ENCODE assay signal across 18 cellular contexts in the genomic region with DNA sequence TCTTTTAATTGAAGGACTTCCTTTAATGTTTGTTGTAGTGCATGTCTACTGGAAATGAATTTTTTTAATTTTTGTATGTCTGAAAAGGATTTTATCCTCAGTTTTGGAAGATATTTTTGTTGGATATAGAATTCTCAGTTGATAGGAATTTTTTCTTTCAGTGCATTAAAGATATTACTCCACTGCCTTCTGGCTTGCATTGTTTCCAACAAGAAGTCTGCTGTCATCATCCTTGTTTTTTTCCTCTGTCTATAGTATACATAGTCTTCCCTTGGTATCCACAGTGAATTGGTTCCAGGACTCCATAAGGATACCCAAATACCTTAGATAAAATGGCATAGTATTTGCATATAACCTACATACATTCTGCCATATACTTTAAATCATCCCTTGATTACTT. TPM values are rescaled to one million over a fixed set of nuclear protein-coding genes. Genes with fewer than 3 reads are reported as not detected.
DNase-seq lines count a peak whose midpoint lies in the region; ATAC-seq, FAIRE-seq and TF ChIP-seq lines count a peak whose summit lies in the region.
"Had no signal": no experiment of that assay in that cellular context is flagged by ENCODE, and none has a peak within 500 bp of the region (broad histone marks: within the 10 kb centered on the region; RNA-seq: fewer than 3 reads in every experiment).

No MANE protein-coding gene starts in this region.

- CTCF ChIA-PET in HEK293 (lab: Yijun Ruan, JAX) = no interaction called here

- peaks cover 6% of the 10 kb centered on the region for H3K4me1 Mint-ChIP-seq in HFFc6 (ENCODE audit: low read depth)
- H3K4me1 Mint-ChIP-seq: B cell had no signal

- no peaks in the 10 kb centered on the region for H3K4me1 ChIP-seq in HEK293 (ENCODE audit: control insufficient read depth, insufficient read depth, low read length)
- H3K4me1 ChIP-seq: HAP-1 had no signal

- H3K27ac ChIP-seq in HEK293 (ENCODE audit: extremely low read depth, low read depth, low read length) = no peak overlapping the region
- H3K27ac ChIP-seq: BLaER1 treated with 17β-estradiol and CSF1 and Interleukin-3, amounts not matched to agents 10 nM and 100 nM; GM23248 had no signal

- ATAC-seq in GM18505 (IDR thresholded peaks at IDR 0.05; ENCODE audit: unreplicated experiment) = no peak
- ATAC-seq: CD8-positive, alpha-beta T cell had no signal

- DNase-seq in DMS53 (lab: John Stamatoyannopoulos, UW) (peak; percentile 37), DMS53 treated with DMSO at 0.1 percent for 48 hours (lab: John Stamatoyannopoulos, UW; ENCODE audit: unreplicated experiment) (no peak), D721Med (ENCODE audit: insufficient read length, low spot score) (no peak), OCI-M1 (lab: John Stamatoyannopoulos, UW) (peak; percentile 16), GM10266 (ENCODE audit: extremely low spot score) (no peak), HFFc6 (no peak)
- DNase-seq: 8988T; Calu3; CD8-positive, alpha-beta T cell; DMS 273 treated with DMSO at 0.1 percent for 48 hours; DND-41; EL; GM23248 had no signal

- POLR2A ChIA-PET in HEK293 (lab: Yijun Ruan, JAX) = no interaction called here

- no peak overlapping the region for H3K4me3 ChIP-seq in HEK293 (ENCODE audit: low read depth, low read length)
- H3K4me3 ChIP-seq: BLaER1 treated with 17β-estradiol and CSF1 and Interleukin-3, amounts not matched to agents 10 nM and 100 nM; GM23248; HAP-1 had no signal

- TF ChIP-seq CTCF in D721Med (IDR thresholded peaks at IDR 0.05; ENCODE audit: insufficient read depth, missing control alignments) = no peak
- TF ChIP-seq CTCF in HEK293 (tag by site-specific recombination; IDR thresholded peaks at IDR 0.05) = no peak
- TF ChIP-seq CTCF in GM10266 (IDR thresholded peaks at IDR 0.05; ENCODE audit: control insufficient read depth, insufficient read depth, low read depth, missing control alignments) = no peak
- TF ChIP-seq CTCF in HFFc6 (IDR thresholded peaks at IDR 0.05) = no peak

- peak; percentile 29 for FAIRE-seq in D721Med (lab: Jason Lieb, UNC)

- TF ChIP-seq POLR2A in GM18505 (IDR thresholded peaks at IDR 0.05; ENCODE audit: borderline replicate concordance, extremely low read depth, insufficient read depth, insufficient read length) = no peak

- H3K4me3 Mint-ChIP-seq in HFFc6 = no peak overlapping the region
- H3K4me3 Mint-ChIP-seq: B cell; CD8-positive, alpha-beta T cell had no signal

- H3K9me3 ChIP-seq in HEK293 (ENCODE audit: control insufficient read depth, insufficient read depth, low read depth, low read length) = no peaks in the 10 kb centered on the region
- H3K9me3 ChIP-seq: HAP-1 had no signal

- no peak overlapping the region for H3K27ac Mint-ChIP-seq in HFFc6
- H3K27ac Mint-ChIP-seq: B cell; CD8-positive, alpha-beta T cell had no signal

- peaks cover 16% of the 10 kb centered on the region for H3K9me3 Mint-ChIP-seq in HFFc6

- peaks cover 20% of the 10 kb centered on the region for H3K36me3 Mint-ChIP-seq in HFFc6 (ENCODE audit: low read depth)

- H3K36me3 ChIP-seq in HEK293 (ENCODE audit: control insufficient read depth in 2 of 2, insufficient read depth in 1 of 2, low read length in 2 of 2) = no peaks in the 10 kb centered on the region
- H3K36me3 ChIP-seq: HAP-1 had no signal

- H3K27me3 Mint-ChIP-seq in HFFc6 (ENCODE audit: insufficient read depth) = no peaks in the 10 kb centered on the region; the same call in 1 of the 2 replicates

TF ChIP-seq in HEK293, 187 proteins besides CTCF, POLR2A, EP300 and RAD21 (continues in another document):
- no peak for TF ChIP-seq ZNF433 (tag by site-specific recombination; IDR thresholded peaks at IDR 0.05; ENCODE audit: low read depth)
- TF ChIP-seq ZNF548 (tag by site-specific recombination; IDR thresholded peaks at IDR 0.05) = no peak
- no peak for TF ChIP-seq ZNF366 (tag by site-specific recombination; conservative IDR thresholded peaks at IDR 0.05)
- TF ChIP-seq, protein P1, sequence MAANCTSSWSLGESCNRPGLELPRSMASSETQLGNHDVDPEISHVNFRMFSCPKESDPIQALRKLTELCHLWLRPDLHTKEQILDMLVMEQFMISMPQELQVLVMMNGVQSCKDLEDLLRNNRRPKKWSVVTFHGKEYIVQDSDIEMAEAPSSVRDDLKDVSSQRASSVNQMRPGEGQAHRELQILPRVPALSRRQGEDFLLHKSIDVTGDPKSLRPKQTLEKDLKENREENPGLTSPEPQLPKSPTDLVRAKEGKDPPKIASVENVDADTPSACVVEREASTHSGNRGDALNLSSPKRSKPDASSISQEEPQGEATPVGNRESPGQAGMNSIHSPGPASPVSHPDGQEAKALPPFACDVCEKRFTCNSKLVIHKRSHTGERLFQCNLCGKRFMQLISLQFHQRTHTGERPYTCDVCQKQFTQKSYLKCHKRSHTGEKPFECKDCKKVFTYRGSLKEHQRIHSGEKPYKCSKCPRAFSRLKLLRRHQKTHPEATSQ (tag by site-specific recombination; IDR thresholded peaks at IDR 0.05) = no peak
- no peak for TF ChIP-seq ZNF664 (tag by site-specific recombination; IDR thresholded peaks at IDR 0.05)
- TF ChIP-seq, protein P2, sequence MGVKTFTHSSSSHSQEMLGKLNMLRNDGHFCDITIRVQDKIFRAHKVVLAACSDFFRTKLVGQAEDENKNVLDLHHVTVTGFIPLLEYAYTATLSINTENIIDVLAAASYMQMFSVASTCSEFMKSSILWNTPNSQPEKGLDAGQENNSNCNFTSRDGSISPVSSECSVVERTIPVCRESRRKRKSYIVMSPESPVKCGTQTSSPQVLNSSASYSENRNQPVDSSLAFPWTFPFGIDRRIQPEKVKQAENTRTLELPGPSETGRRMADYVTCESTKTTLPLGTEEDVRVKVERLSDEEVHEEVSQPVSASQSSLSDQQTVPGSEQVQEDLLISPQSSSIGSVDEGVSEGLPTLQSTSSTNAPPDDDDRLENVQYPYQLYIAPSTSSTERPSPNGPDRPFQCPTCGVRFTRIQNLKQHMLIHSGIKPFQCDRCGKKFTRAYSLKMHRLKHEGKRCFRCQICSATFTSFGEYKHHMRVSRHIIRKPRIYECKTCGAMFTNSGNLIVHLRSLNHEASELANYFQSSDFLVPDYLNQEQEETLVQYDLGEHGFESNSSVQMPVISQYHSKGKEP (tag by site-specific recombination; IDR thresholded peaks at IDR 0.05) = no peak
- TF ChIP-seq ZNF302 (tag by site-specific recombination; IDR thresholded peaks at IDR 0.05; ENCODE audit: low read depth) = no peak
- no peak for TF ChIP-seq HOXD13 (CRISPR knock-in tag; IDR thresholded peaks at IDR 0.05; ENCODE audit: borderline replicate concordance)
- TF ChIP-seq SETDB1 (IDR thresholded peaks at IDR 0.05; ENCODE audit: insufficient read length, low read length) = peak; percentile 97
- TF ChIP-seq ZNF791 (tag by site-specific recombination; IDR thresholded peaks at IDR 0.05) = no peak
- 0 out of 2 replicates have a peak, but pooled peaks have one; percentile 74 for TF ChIP-seq ZNF626 (tag by site-specific recombination; IDR thresholded peaks at IDR 0.05)
- TF ChIP-seq, protein P3, sequence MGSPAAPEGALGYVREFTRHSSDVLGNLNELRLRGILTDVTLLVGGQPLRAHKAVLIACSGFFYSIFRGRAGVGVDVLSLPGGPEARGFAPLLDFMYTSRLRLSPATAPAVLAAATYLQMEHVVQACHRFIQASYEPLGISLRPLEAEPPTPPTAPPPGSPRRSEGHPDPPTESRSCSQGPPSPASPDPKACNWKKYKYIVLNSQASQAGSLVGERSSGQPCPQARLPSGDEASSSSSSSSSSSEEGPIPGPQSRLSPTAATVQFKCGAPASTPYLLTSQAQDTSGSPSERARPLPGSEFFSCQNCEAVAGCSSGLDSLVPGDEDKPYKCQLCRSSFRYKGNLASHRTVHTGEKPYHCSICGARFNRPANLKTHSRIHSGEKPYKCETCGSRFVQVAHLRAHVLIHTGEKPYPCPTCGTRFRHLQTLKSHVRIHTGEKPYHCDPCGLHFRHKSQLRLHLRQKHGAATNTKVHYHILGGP (tag by site-specific recombination; IDR thresholded peaks at IDR 0.05) = no peak
- TF ChIP-seq ZNF76 (tag by site-specific recombination; IDR thresholded peaks at IDR 0.05; ENCODE audit: borderline replicate concordance, low read depth) = no peak
- peak; percentile 66; the same call in 1 of the 2 replicates for TF ChIP-seq ZNF558 (tag by site-specific recombination; IDR thresholded peaks at IDR 0.05)
- TF ChIP-seq, protein P4, sequence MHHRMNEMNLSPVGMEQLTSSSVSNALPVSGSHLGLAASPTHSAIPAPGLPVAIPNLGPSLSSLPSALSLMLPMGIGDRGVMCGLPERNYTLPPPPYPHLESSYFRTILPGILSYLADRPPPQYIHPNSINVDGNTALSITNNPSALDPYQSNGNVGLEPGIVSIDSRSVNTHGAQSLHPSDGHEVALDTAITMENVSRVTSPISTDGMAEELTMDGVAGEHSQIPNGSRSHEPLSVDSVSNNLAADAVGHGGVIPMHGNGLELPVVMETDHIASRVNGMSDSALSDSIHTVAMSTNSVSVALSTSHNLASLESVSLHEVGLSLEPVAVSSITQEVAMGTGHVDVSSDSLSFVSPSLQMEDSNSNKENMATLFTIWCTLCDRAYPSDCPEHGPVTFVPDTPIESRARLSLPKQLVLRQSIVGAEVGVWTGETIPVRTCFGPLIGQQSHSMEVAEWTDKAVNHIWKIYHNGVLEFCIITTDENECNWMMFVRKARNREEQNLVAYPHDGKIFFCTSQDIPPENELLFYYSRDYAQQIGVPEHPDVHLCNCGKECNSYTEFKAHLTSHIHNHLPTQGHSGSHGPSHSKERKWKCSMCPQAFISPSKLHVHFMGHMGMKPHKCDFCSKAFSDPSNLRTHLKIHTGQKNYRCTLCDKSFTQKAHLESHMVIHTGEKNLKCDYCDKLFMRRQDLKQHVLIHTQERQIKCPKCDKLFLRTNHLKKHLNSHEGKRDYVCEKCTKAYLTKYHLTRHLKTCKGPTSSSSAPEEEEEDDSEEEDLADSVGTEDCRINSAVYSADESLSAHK (tag by site-specific recombination; IDR thresholded peaks at IDR 0.05) = no peak
- TF ChIP-seq ZNF610 (tag by site-specific recombination; IDR thresholded peaks at IDR 0.05; ENCODE audit: borderline replicate concordance) = peak; percentile 63
- no peak for TF ChIP-seq ZNF37A (tag by site-specific recombination; IDR thresholded peaks at IDR 0.05)
- TF ChIP-seq ZNF623 (tag by site-specific recombination; IDR thresholded peaks at IDR 0.05) = no peak
- TF ChIP-seq, protein P5, sequence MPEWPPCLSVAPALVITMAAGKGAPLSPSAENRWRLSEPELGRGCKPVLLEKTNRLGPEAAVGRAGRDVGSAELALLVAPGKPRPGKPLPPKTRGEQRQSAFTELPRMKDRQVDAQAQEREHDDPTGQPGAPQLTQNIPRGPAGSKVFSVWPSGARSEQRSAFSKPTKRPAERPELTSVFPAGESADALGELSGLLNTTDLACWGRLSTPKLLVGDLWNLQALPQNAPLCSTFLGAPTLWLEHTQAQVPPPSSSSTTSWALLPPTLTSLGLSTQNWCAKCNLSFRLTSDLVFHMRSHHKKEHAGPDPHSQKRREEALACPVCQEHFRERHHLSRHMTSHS (tag by site-specific recombination; IDR thresholded peaks at IDR 0.05) = no peak
- peak; percentile 50; the same call in 1 of the 2 replicates for TF ChIP-seq ZNF184 (tag by site-specific recombination; IDR thresholded peaks at IDR 0.05)

RNA-seq across cellular contexts. Expression of a gene that starts 33.5 kb away (rescaled TPM):
- total RNA-seq in HFFc6 (2021; fragmentation: NEBNext Ultra II Directional; extraction: Animal tissue kit (Norgen Biotek cat#: 25700)) = 10 to 100 TPM; 28.4 to 36.4 (median 32.0) TPM
- total RNA-seq: B cell had no signal

Comparison
In these comparisons a context has a peak if more than half of its experiments do, and no peak if none do; other contexts are left out.
1. DNase-seq: peak in DMS53 (single experiment) and OCI-M1 (single experiment); none in DMS53 treated with DMSO at 0.1 percent for 48 hours (single experiment), D721Med (single experiment), GM10266 (single experiment) and HFFc6 (single experiment).